Comparison of ENCODE assay signal across 26 cellular contexts in genomic region chr10:78600740-78601139, GRCh38.
A peak's percentile ranks its signal among the peaks of the same experiment; 100 is the strongest.
DNase-seq lines count a peak whose midpoint lies in the region; ATAC-seq and TF ChIP-seq lines count a peak whose summit lies in the region.
"Had no signal": no experiment of that assay in that cellular context is flagged by ENCODE, and none has a peak within 500 bp of the region (broad histone marks: within the 10 kb centered on the region; RNA-seq: fewer than 3 reads in every experiment).

No MANE protein-coding gene starts in this region.

- ATAC-seq in HG02623 (IDR thresholded peaks at IDR 0.05; ENCODE audit: unreplicated experiment): no peak
- ATAC-seq: GM12878 had no signal

- H3K9ac ChIP-seq in endodermal cell (ENCODE audit: extremely low read depth, low read length, poor library complexity, severe bottlenecking): no peak overlapping the region

- TF ChIP-seq CTCF in AG10803 (conservative IDR thresholded peaks at IDR 0.05; ENCODE audit: low read length) (no peak), endodermal cell (conservative IDR thresholded peaks at IDR 0.05) (no peak), osteoblast (IDR thresholded peaks at IDR 0.05; ENCODE audit: extremely low read depth, low read depth, low read length) (no peak), CD14-positive monocyte (IDR thresholded peaks at IDR 0.05) (no peak), testis (IDR thresholded peaks at IDR 0.05) (no peak)

- H3K36me3 Mint-ChIP-seq in endodermal cell (ENCODE audit: low read depth) (no peaks in the 10 kb centered on the region), CD14-positive monocyte (no peaks in the 10 kb centered on the region)
- H3K36me3 Mint-ChIP-seq: CD4-positive, CD25-positive, alpha-beta regulatory T cell had no signal

- intact Hi-C loops in CD14-positive monocyte (cut with micrococcal nuclease): no loop called here
- intact Hi-C loops in testis (cut with DNase I; ENCODE audit: low total_unique reads): no loop called here

- peak; percentile 25 for DNase-seq in AG10803 (ENCODE audit: low read depth)
- peak; percentile 13 for DNase-seq in M059J (ENCODE audit: low read depth)
- DNase-seq in endodermal cell: peak; percentile 27
- DNase-seq in osteoblast (ENCODE audit: insufficient read length, low spot score, missing footprints): peak; percentile 90
- DNase-seq in CD14-positive monocyte (ENCODE audit: low spot score): no peak
- DNase-seq in RKO (ENCODE audit: low spot score): no peak
- DNase-seq in testis: no peak
- DNase-seq: ACHN; activated CD4-positive, alpha-beta T cell treated with anti-CD3 and anti-CD28 coated beads, Interleukin-2, amount 50 U/mL, for 48 hours; activated CD4-positive, CD25-positive, alpha-beta regulatory T cell; activated gamma-delta T cell treated with Interleukin-2 at 50 U/mL for 16 hours; activated T-cell treated with anti-CD3 and anti-CD28 coated beads for 4 hours; CD4-positive, CD25-positive, alpha-beta regulatory T cell; erythroblast; Karpas-422; NCI-H1105; NCI-H2081; NCI-H446 treated with DMSO at 0.1 percent for 48 hours; nucleus accumbens; OCI-M1; SHP77; stomach; T1000; upper lobe of left lung had no signal

- no peak overlapping the region for H3K4me2 ChIP-seq in osteoblast (ENCODE audit: insufficient read depth, low read length)

- H3K4me3 ChIP-seq in AG10803 (ENCODE audit: low read length) (no peak overlapping the region), endodermal cell (ENCODE audit: low read length) (no peak overlapping the region), osteoblast (ENCODE audit: insufficient read depth, low read length) (no peak overlapping the region), testis (no peak overlapping the region)
- H3K4me3 ChIP-seq: GM12878, stomach, upper lobe of left lung had no signal

- H3K79me2 ChIP-seq in osteoblast (ENCODE audit: insufficient read depth, low read length): no peaks in the 10 kb centered on the region

- no peak overlapping the region for H3K4me3 Mint-ChIP-seq in endodermal cell
- no peak overlapping the region for H3K4me3 Mint-ChIP-seq in CD14-positive monocyte
- H3K4me3 Mint-ChIP-seq: CD4-positive, CD25-positive, alpha-beta regulatory T cell had no signal

- H4K20me1 ChIP-seq in osteoblast (ENCODE audit: insufficient read depth, low read length): no peaks in the 10 kb centered on the region

- H3K4me1 ChIP-seq in endodermal cell (ENCODE audit: control insufficient read depth, insufficient read depth, low read length) (no peaks in the 10 kb centered on the region), osteoblast (ENCODE audit: insufficient read depth, low read length) (no peaks in the 10 kb centered on the region), testis (no peaks in the 10 kb centered on the region)
- H3K4me1 ChIP-seq: stomach, upper lobe of left lung had no signal

- H3K4me1 Mint-ChIP-seq in endodermal cell (no peaks in the 10 kb centered on the region), CD14-positive monocyte (no peaks in the 10 kb centered on the region)
- H3K4me1 Mint-ChIP-seq: CD4-positive, CD25-positive, alpha-beta regulatory T cell had no signal

- H3K9me3 ChIP-seq in endodermal cell (ENCODE audit: control insufficient read depth, low read length) (no peaks in the 10 kb centered on the region), osteoblast (ENCODE audit: low read depth, low read length) (no peaks in the 10 kb centered on the region), testis (no peaks in the 10 kb centered on the region)
- H3K9me3 ChIP-seq: stomach, upper lobe of left lung had no signal

- H3K27ac Mint-ChIP-seq in endodermal cell (no peak overlapping the region), CD14-positive monocyte (no peak overlapping the region)
- H3K27ac Mint-ChIP-seq: CD4-positive, CD25-positive, alpha-beta regulatory T cell had no signal

- H3K27me3 Mint-ChIP-seq in endodermal cell (ENCODE audit: insufficient read depth): peaks cover 42% of the 10 kb centered on the region
- H3K27me3 Mint-ChIP-seq in CD14-positive monocyte (ENCODE audit: low read depth in 3 of 3): peaks cover 4 to 6% (median 4%) of the 10 kb centered on the region in 3 donors
- H3K27me3 Mint-ChIP-seq: CD4-positive, CD25-positive, alpha-beta regulatory T cell had no signal

- no peak overlapping the region for H2AFZ ChIP-seq in osteoblast (ENCODE audit: low read length)

- TF ChIP-seq POLR2A in testis (IDR thresholded peaks at IDR 0.05): no peak

- H3K27ac ChIP-seq in endodermal cell (ENCODE audit: low read depth, low read length) (no peak overlapping the region), osteoblast (ENCODE audit: low read depth, low read length) (no peak overlapping the region), testis (no peak overlapping the region)
- H3K27ac ChIP-seq: stomach, upper lobe of left lung had no signal

- no peaks in the 10 kb centered on the region for H3K36me3 ChIP-seq in endodermal cell (ENCODE audit: control insufficient read depth, insufficient read depth, low read length)
- H3K36me3 ChIP-seq in osteoblast (ENCODE audit: insufficient read depth, low read length): no peaks in the 10 kb centered on the region
- H3K36me3 ChIP-seq in testis (ENCODE audit: low read depth, missing control alignments): no peaks in the 10 kb centered on the region
- H3K36me3 ChIP-seq: stomach, upper lobe of left lung had no signal

- H3K9me3 Mint-ChIP-seq in endodermal cell: no peaks in the 10 kb centered on the region
- H3K9me3 Mint-ChIP-seq in CD14-positive monocyte: no peaks in the 10 kb centered on the region
- H3K9me3 Mint-ChIP-seq: CD4-positive, CD25-positive, alpha-beta regulatory T cell had no signal

- WGBS in endodermal cell (ENCODE audit: insufficient coverage in 1 of 2, insufficient read length in 1 of 2), 2 experiments: 88 to 100% methylated on average over 2 to 3 of the region's 3 CpGs
- WGBS in testis, 2 donors: 63 to 79% methylated on average over 3 of the region's 3 CpGs

- H3K27me3 ChIP-seq in endodermal cell (ENCODE audit: control insufficient read depth, insufficient read depth, low read length, poor library complexity, severe bottlenecking) (peaks cover 26% of the 10 kb centered on the region), osteoblast (ENCODE audit: insufficient read depth, low read length) (peaks cover 15% of the 10 kb centered on the region), testis (no peaks in the 10 kb centered on the region)
- H3K27me3 ChIP-seq: stomach, upper lobe of left lung had no signal

Comparison
In these comparisons a context has a peak if more than half of its experiments do, and no peak if none do; other contexts are left out.
1. DNase-seq: peak in AG10803 (single experiment), M059J (single experiment), endodermal cell (single experiment) and osteoblast (single experiment); none in CD14-positive monocyte (single experiment), RKO (single experiment) and testis (single experiment).